Comparison of ENCODE assay signal across 3 cellular contexts in the genomic region with DNA sequence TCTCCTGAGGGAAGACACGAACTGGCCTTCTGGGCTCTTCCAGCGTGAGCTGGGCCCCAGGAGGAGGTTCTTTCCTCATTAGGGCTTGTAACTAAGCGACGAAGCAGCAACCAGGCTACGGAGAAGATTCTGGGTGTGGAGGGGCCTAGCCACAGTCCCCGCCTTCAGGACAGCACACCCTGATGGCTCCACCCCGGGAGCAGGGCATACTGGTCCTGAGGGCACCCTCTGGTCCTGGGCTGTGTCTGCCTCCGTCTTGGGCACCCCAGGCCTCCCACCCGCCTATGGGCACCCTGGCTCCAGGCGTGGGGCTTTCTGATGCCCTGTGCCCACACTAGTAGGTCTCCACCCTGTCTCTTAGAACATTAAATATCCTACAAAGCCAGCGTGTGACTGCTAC.
TF ChIP-seq lines count a peak whose summit lies in the region.

No MANE protein-coding gene starts in this region.

TF ChIP-seq in HEK293, 187 proteins besides CTCF, POLR2A, EP300 and RAD21 (continued from another document):
- TF ChIP-seq, protein P1, sequence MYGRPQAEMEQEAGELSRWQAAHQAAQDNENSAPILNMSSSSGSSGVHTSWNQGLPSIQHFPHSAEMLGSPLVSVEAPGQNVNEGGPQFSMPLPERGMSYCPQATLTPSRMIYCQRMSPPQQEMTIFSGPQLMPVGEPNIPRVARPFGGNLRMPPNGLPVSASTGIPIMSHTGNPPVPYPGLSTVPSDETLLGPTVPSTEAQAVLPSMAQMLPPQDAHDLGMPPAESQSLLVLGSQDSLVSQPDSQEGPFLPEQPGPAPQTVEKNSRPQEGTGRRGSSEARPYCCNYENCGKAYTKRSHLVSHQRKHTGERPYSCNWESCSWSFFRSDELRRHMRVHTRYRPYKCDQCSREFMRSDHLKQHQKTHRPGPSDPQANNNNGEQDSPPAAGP (tag by site-specific recombination; IDR thresholded peaks at IDR 0.05) = 0 out of 2 replicates have a peak, but pooled peaks have one; percentile 7

TF ChIP-seq in H1, 55 proteins besides CTCF, POLR2A, EP300 and RAD21 (continued from another document):
- no peak for TF ChIP-seq RFX5 (IDR thresholded peaks at IDR 0.05; ENCODE audit: borderline replicate concordance, low read depth, low read length)
- TF ChIP-seq JUND (IDR thresholded peaks at IDR 0.05; ENCODE audit: low read length) = no peak
- no peak for TF ChIP-seq FOSL1 (IDR thresholded peaks at IDR 0.05; ENCODE audit: insufficient read depth, low read depth, low read length)
- no peak for TF ChIP-seq JUN (IDR thresholded peaks at IDR 0.05; ENCODE audit: low read depth, low read length)
- TF ChIP-seq SUZ12 (IDR thresholded peaks at IDR 0.05; ENCODE audit: low read length) = no peak

TF ChIP-seq in neural cell, 6 proteins besides CTCF, POLR2A, EP300 and RAD21 (continued from another document):
- TF ChIP-seq POLR2AphosphoS5 (IDR thresholded peaks at IDR 0.05) = no peak
- TF ChIP-seq MXI1 (conservative IDR thresholded peaks at IDR 0.05; ENCODE audit: poor library complexity, severe bottlenecking) = no peak
- no peak for TF ChIP-seq TAF1 (IDR thresholded peaks at IDR 0.05; ENCODE audit: low read depth)
- TF ChIP-seq, protein P2, sequence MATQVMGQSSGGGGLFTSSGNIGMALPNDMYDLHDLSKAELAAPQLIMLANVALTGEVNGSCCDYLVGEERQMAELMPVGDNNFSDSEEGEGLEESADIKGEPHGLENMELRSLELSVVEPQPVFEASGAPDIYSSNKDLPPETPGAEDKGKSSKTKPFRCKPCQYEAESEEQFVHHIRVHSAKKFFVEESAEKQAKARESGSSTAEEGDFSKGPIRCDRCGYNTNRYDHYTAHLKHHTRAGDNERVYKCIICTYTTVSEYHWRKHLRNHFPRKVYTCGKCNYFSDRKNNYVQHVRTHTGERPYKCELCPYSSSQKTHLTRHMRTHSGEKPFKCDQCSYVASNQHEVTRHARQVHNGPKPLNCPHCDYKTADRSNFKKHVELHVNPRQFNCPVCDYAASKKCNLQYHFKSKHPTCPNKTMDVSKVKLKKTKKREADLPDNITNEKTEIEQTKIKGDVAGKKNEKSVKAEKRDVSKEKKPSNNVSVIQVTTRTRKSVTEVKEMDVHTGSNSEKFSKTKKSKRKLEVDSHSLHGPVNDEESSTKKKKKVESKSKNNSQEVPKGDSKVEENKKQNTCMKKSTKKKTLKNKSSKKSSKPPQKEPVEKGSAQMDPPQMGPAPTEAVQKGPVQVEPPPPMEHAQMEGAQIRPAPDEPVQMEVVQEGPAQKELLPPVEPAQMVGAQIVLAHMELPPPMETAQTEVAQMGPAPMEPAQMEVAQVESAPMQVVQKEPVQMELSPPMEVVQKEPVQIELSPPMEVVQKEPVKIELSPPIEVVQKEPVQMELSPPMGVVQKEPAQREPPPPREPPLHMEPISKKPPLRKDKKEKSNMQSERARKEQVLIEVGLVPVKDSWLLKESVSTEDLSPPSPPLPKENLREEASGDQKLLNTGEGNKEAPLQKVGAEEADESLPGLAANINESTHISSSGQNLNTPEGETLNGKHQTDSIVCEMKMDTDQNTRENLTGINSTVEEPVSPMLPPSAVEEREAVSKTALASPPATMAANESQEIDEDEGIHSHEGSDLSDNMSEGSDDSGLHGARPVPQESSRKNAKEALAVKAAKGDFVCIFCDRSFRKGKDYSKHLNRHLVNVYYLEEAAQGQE (IDR thresholded peaks at IDR 0.05; ENCODE audit: borderline replicate concordance) = no peak
